In genomic region chr12:64669270-64669842, GRCh38 we compare ENCODE assay signal across 1 cellular context.
TF ChIP-seq lines count a peak whose summit lies in the region.

No MANE protein-coding gene starts in this region.

TF ChIP-seq in HepG2, 621 proteins besides CTCF, POLR2A, EP300 and RAD21 (continued from another document and continues in another):
- TF ChIP-seq ZNF687 (CRISPR knock-in tag; IDR thresholded peaks at IDR 0.05) = peak; percentile 85
- no peak for TF ChIP-seq ZBTB42 (CRISPR knock-in tag; IDR thresholded peaks at IDR 0.05)
- TF ChIP-seq ZNF800 (CRISPR knock-in tag; IDR thresholded peaks at IDR 0.05) = 0 out of 2 replicates have a peak, but pooled peaks have one; percentile 32
- no peak for TF ChIP-seq FOXA1 (IDR thresholded peaks at IDR 0.05)
- peak; percentile 53; the same call in 1 of the 2 replicates for TF ChIP-seq FOXA1 (CRISPR knock-in tag; IDR thresholded peaks at IDR 0.05)
- TF ChIP-seq EEA1 (CRISPR knock-in tag; IDR thresholded peaks at IDR 0.05; ENCODE audit: borderline replicate concordance) = no peak
- TF ChIP-seq ZNF674 (CRISPR knock-in tag; IDR thresholded peaks at IDR 0.05; ENCODE audit: low read depth) = no peak
- no peak for TF ChIP-seq ZFYVE20 (CRISPR knock-in tag; IDR thresholded peaks at IDR 0.05; ENCODE audit: borderline replicate concordance, low read depth)
- no peak for TF ChIP-seq ZNF552 (CRISPR knock-in tag; IDR thresholded peaks at IDR 0.05; ENCODE audit: borderline replicate concordance)
- no peak for TF ChIP-seq ZNF598 (CRISPR knock-in tag; IDR thresholded peaks at IDR 0.05; ENCODE audit: borderline replicate concordance)
- no peak for TF ChIP-seq ZFP36 (IDR thresholded peaks at IDR 0.05; ENCODE audit: borderline replicate concordance, low read depth, low read length, partially characterized antibody)
- no peak for TF ChIP-seq STAG1 (CRISPR knock-in tag; IDR thresholded peaks at IDR 0.05)
- no peak for TF ChIP-seq PCBP2 (optimal IDR thresholded peaks at IDR 0.05; ENCODE audit: low read depth, low read length, poor library complexity, severe bottlenecking)
- TF ChIP-seq ZBTB38 (CRISPR knock-in tag; IDR thresholded peaks at IDR 0.05) = peak; percentile 55; the same call in 1 of the 2 replicates
- TF ChIP-seq, protein P1, sequence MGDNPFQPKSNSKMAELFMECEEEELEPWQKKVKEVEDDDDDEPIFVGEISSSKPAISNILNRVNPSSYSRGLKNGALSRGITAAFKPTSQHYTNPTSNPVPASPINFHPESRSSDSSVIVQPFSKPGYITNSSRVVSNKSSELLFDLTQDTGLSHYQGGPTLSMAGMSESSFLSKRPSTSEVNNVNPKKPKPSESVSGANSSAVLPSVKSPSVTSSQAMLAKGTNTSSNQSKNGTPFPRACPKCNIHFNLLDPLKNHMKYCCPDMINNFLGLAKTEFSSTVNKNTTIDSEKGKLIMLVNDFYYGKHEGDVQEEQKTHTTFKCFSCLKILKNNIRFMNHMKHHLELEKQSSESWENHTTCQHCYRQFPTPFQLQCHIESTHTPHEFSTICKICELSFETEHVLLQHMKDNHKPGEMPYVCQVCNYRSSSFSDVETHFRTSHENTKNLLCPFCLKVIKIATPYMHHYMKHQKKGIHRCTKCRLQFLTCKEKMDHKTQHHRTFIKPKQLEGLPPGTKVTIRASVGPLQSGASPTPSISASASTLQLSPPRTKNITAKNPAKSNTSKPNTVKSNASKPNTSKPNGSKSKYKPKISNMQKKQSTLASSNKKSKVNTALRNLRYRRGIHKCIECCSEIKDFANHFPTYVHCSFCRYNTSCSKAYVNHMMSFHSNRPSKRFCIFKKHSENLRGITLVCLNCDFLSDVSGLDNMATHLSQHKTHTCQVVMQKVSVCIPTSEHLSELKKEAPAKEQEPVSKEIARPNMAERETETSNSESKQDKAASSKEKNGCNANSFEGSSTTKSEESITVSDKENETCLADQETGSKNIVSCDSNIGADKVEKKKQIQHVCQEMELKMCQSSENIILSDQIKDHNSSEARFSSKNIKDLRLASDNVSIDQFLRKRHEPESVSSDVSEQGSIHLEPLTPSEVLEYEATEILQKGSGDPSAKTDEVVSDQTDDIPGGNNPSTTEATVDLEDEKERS (CRISPR knock-in tag; IDR thresholded peaks at IDR 0.05) = peak; percentile 34; the same call in 1 of the 2 replicates
- 0 out of 2 replicates have a peak, but pooled peaks have one; percentile 39 for TF ChIP-seq TOPORS (CRISPR knock-in tag; IDR thresholded peaks at IDR 0.05)
- peak; percentile 45 for TF ChIP-seq FOXA3 (CRISPR knock-in tag; IDR thresholded peaks at IDR 0.05)
- TF ChIP-seq, protein P2, sequence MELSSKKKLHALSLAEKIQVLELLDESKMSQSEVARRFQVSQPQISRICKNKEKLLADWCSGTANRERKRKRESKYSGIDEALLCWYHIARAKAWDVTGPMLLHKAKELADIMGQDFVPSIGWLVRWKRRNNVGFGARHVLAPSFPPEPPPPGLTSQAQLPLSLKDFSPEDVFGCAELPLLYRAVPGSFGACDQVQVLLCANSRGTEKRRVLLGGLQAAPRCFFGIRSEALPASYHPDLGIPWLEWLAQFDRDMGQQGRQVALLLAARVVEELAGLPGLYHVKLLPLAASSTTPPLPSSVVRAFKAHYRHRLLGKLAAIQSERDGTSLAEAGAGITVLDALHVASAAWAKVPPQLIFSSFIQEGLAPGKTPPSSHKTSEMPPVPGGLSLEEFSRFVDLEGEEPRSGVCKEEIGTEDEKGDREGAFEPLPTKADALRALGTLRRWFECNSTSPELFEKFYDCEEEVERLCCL (CRISPR knock-in tag; IDR thresholded peaks at IDR 0.05; ENCODE audit: borderline replicate concordance) = no peak
- TF ChIP-seq NR2C2 (CRISPR knock-in tag; IDR thresholded peaks at IDR 0.05; ENCODE audit: borderline replicate concordance) = peak; percentile 35; the same call in 1 of the 2 replicates
- TF ChIP-seq GATAD2A (CRISPR knock-in tag; IDR thresholded peaks at IDR 0.05) = peak; percentile 63
- 0 out of 2 replicates have a peak, but pooled peaks have one; percentile 22 for TF ChIP-seq ZNF124 (CRISPR knock-in tag; IDR thresholded peaks at IDR 0.05)
- no peak for TF ChIP-seq HOXA5 (CRISPR knock-in tag; IDR thresholded peaks at IDR 0.05)
- 0 out of 2 replicates have a peak, but pooled peaks have one; percentile 9 for TF ChIP-seq CEBPG (CRISPR knock-in tag; IDR thresholded peaks at IDR 0.05)
- TF ChIP-seq, protein P3, sequence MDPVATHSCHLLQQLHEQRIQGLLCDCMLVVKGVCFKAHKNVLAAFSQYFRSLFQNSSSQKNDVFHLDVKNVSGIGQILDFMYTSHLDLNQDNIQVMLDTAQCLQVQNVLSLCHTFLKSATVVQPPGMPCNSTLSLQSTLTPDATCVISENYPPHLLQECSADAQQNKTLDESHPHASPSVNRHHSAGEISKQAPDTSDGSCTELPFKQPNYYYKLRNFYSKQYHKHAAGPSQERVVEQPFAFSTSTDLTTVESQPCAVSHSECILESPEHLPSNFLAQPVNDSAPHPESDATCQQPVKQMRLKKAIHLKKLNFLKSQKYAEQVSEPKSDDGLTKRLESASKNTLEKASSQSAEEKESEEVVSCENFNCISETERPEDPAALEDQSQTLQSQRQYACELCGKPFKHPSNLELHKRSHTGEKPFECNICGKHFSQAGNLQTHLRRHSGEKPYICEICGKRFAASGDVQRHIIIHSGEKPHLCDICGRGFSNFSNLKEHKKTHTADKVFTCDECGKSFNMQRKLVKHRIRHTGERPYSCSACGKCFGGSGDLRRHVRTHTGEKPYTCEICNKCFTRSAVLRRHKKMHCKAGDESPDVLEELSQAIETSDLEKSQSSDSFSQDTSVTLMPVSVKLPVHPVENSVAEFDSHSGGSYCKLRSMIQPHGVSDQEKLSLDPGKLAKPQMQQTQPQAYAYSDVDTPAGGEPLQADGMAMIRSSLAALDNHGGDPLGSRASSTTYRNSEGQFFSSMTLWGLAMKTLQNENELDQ (CRISPR knock-in tag; IDR thresholded peaks at IDR 0.05; ENCODE audit: borderline replicate concordance) = no peak
- no peak for TF ChIP-seq RFXAP (CRISPR knock-in tag; IDR thresholded peaks at IDR 0.05; ENCODE audit: borderline replicate concordance)
- no peak for TF ChIP-seq ZNF589 (CRISPR knock-in tag; conservative IDR thresholded peaks at IDR 0.05)
- peak; percentile 43; the same call in 1 of the 2 replicates for TF ChIP-seq ZNF605 (CRISPR knock-in tag; IDR thresholded peaks at IDR 0.05)
- no peak for TF ChIP-seq TRAFD1 (CRISPR knock-in tag; IDR thresholded peaks at IDR 0.05; ENCODE audit: borderline replicate concordance)
- no peak for TF ChIP-seq SIX1 (CRISPR knock-in tag; IDR thresholded peaks at IDR 0.05; ENCODE audit: borderline replicate concordance)
- TF ChIP-seq, protein P4, sequence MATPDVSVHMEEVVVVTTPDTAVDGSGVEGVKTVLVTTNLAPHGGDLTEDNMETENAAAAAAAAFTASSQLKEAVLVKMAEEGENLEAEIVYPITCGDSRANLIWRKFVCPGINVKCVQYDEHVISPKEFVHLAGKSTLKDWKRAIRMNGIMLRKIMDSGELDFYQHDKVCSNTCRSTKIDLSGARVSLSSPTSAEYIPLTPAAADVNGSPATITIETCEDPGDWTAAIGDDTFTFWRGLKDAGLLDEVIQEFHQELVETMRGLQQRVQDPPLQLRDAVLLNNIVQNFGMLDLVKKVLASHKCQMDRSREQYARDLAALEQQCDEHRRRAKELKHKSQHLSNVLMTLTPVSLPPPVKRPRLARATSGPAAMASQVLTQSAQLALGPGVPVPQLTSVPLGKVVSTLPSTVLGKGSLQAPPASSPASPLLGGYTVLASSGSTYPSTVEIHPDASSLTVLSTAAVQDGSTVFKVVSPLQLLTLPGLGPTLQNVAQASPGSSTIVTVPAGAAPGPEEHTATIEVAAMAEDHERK (CRISPR knock-in tag; IDR thresholded peaks at IDR 0.05; ENCODE audit: low read depth) = no peak
- TF ChIP-seq ZNF205 (CRISPR knock-in tag; IDR thresholded peaks at IDR 0.05) = no peak
- peak; percentile 45 for TF ChIP-seq GABPB1 (CRISPR knock-in tag; IDR thresholded peaks at IDR 0.05)
- no peak for TF ChIP-seq KDM1A (CRISPR knock-in tag; IDR thresholded peaks at IDR 0.05)
- TF ChIP-seq FOXO1 (CRISPR knock-in tag; IDR thresholded peaks at IDR 0.05) = no peak
- TF ChIP-seq, protein P5, sequence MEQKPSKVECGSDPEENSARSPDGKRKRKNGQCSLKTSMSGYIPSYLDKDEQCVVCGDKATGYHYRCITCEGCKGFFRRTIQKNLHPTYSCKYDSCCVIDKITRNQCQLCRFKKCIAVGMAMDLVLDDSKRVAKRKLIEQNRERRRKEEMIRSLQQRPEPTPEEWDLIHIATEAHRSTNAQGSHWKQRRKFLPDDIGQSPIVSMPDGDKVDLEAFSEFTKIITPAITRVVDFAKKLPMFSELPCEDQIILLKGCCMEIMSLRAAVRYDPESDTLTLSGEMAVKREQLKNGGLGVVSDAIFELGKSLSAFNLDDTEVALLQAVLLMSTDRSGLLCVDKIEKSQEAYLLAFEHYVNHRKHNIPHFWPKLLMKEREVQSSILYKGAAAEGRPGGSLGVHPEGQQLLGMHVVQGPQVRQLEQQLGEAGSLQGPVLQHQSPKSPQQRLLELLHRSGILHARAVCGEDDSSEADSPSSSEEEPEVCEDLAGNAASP (CRISPR knock-in tag; IDR thresholded peaks at IDR 0.05; ENCODE audit: borderline replicate concordance) = peak; percentile 10; the same call in 1 of the 2 replicates
- peak; percentile 57 for TF ChIP-seq SAP130 (CRISPR knock-in tag; IDR thresholded peaks at IDR 0.05; ENCODE audit: low read depth)
- TF ChIP-seq STAT6 (CRISPR knock-in tag; IDR thresholded peaks at IDR 0.05; ENCODE audit: borderline replicate concordance) = no peak
